ENCODE assay signal across 8 cellular contexts in genomic region chr14:100375963-100376735, GRCh38. TPM values are rescaled to one million over a fixed set of nuclear protein-coding genes. Genes with fewer than 3 reads are reported as not detected.
DNase-seq lines count a peak whose midpoint lies in the region; ATAC-seq and TF ChIP-seq lines count a peak whose summit lies in the region.

Gene WDR25 (plus strand): TSS chr14:100376485.

- TF ChIP-seq POLR2A in vagina (IDR thresholded peaks at IDR 0.05): peak in 1 of 2 donors; percentile 30

- H3K36me3 ChIP-seq in right atrium auricular region (no peaks in the 10 kb centered on the region), vagina (no peaks in the 10 kb centered on the region)

- H3K4me1 ChIP-seq in right atrium auricular region: peaks cover 0 to 29% of the 10 kb centered on the region in 2 donors
- peaks cover 26% of the 10 kb centered on the region for H3K4me1 ChIP-seq in vagina

- no peaks in the 10 kb centered on the region for H3K27me3 Mint-ChIP-seq in T-helper 17 cell

- H3K27me3 ChIP-seq in right atrium auricular region (no peaks in the 10 kb centered on the region), vagina (no peaks in the 10 kb centered on the region)

- H3K4me3 Mint-ChIP-seq in T-helper 17 cell: peak within 1 kb of the TSS; percentile 94

- peak; percentile 90 to 95 for DNase-seq in NCI-H187 (lab: John Stamatoyannopoulos, UW)
- peak; percentile 89 to 93 (median 91) for DNase-seq in T-helper 17 cell
- DNase-seq in right atrium auricular region (ENCODE audit: low spot score): peak; percentile 97
- peak; percentile 93 for DNase-seq in putamen (ENCODE audit: low spot score)
- DNase-seq in vagina (ENCODE audit: extremely low spot score in 2 of 2): peak in 1 of 2 donors; percentile 97

- H3K9me3 ChIP-seq in T-helper 17 cell (ENCODE audit: control insufficient read depth, low read length, poor library complexity, severe bottlenecking): no peaks in the 10 kb centered on the region
- no peaks in the 10 kb centered on the region for H3K9me3 ChIP-seq in right atrium auricular region
- no peaks in the 10 kb centered on the region for H3K9me3 ChIP-seq in vagina

- H3K27ac Mint-ChIP-seq in T-helper 17 cell: peak within 1 kb of the TSS; percentile 95

- intact Hi-C loops in vagina (cut with DNase I): no loop called here

- H3K4me1 Mint-ChIP-seq in T-helper 17 cell: peaks cover 28% of the 10 kb centered on the region

- H3K36me3 Mint-ChIP-seq in T-helper 17 cell (ENCODE audit: low read depth): no peaks in the 10 kb centered on the region

- H3K27ac ChIP-seq in angular gyrus (ENCODE audit: low read depth, low read length): peak within 1 kb of the TSS; percentile 78
- peak within 1 kb of the TSS; percentile 87 to 90 for H3K27ac ChIP-seq in right atrium auricular region
- peak within 1 kb of the TSS; percentile 86 for H3K27ac ChIP-seq in vagina

- H3K4me3 ChIP-seq in right atrium auricular region: peak within 1 kb of the TSS; percentile 71 to 80
- peak within 1 kb of the TSS; percentile 80 to 83 for H3K4me3 ChIP-seq in vagina

- ATAC-seq in GM18502 (IDR thresholded peaks at IDR 0.05; ENCODE audit: poor library complexity, unreplicated experiment): peak; percentile 77
- peak; percentile 79 for ATAC-seq in HG02943 (IDR thresholded peaks at IDR 0.05; ENCODE audit: low read depth, unreplicated experiment)
- ATAC-seq in T-helper 17 cell: peak; percentile 93

- no peak for TF ChIP-seq CTCF in right atrium auricular region (IDR thresholded peaks at IDR 0.05)
- TF ChIP-seq CTCF in vagina (IDR thresholded peaks at IDR 0.05): no peak

RNA-seq across cellular contexts. Expression of gene WDR25, which starts in this region (rescaled TPM):
- total RNA-seq in T-helper 17 cell (1 to 10 TPM; 5.7 to 6.5 TPM), right atrium auricular region (1 to 10 TPM; 4.4 to 4.7 TPM), vagina (4.2 TPM)
